8 cellular contexts compared by ENCODE assay signal in the genomic region with DNA sequence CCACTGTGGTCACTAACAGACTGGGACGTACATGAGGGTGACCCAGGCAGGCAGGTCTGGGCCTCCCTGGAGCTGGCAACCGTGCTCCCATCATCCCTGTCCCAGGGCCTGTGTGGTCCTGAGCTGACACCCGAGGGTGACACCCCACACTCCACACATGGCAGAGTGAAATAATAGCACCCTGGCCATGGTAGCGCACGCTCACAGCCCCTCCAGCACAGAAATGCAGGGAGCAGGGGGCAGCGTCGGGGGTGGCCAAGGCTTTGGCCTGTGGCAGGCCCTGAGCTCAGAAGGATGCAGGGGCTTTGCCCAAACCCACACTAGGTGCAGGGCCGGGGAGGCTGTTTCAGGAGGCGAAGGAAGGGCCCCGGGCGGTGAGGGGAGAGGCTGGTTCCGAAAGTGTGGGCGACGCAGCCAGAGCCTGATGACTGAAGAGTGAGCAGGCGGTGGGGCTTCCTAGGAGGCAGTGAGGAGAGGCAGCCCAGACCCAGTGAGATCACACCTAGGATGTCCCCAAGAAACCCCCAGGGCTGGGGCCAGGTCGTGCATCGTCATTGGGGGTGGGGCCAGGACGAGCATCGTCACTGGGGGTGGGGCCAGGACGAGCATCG.
DNase-seq lines count a peak whose midpoint lies in the region; ATAC-seq lines count a peak whose summit lies in the region.

No MANE protein-coding gene starts in this region.

- DNase-seq in NCI-H1436 (lab: John Stamatoyannopoulos, UW) (peak; percentile 50), NCI-H1436 treated with DMSO at 0.1 percent for 48 hours (lab: John Stamatoyannopoulos, UW) (no peak), T-helper 1 cell (peak; percentile 65 to 89 (median 85)), amygdala (lab: John Stamatoyannopoulos, UW) (peak in 41 of 56 donors; percentile 7 to 82 (median 42))
- peak; percentile 89 for DNase-seq in stimulated activated CD4-positive, alpha-beta T cell treated with anti-CD3 and anti-CD28 coated beads, Interleukin-15, amount 100 ng/mL, for 24 hours

- H3K27me3 ChIP-seq in iPS-15b (ENCODE audit: control insufficient read depth, insufficient read depth, low read length) = peaks cover 25% of the 10 kb centered on the region

- H3K9me3 ChIP-seq in iPS-15b (ENCODE audit: control insufficient read depth, insufficient read depth, low read length) = no peaks in the 10 kb centered on the region

- H3K36me3 ChIP-seq in iPS-15b (ENCODE audit: control insufficient read depth, insufficient read depth, low read length) = no peaks in the 10 kb centered on the region

- peak overlapping the region; percentile 54 for H3K9ac ChIP-seq in iPS-15b (ENCODE audit: low read depth, low read length)

- H3K4me3 ChIP-seq in iPS-15b (ENCODE audit: low read depth, low read length) = peak overlapping the region; percentile 43

- peaks cover 6% of the 10 kb centered on the region for H3K4me1 ChIP-seq in iPS-15b (ENCODE audit: control insufficient read depth, insufficient read depth, low read length)

- peak; percentile 45 for ATAC-seq in HG03108 (IDR thresholded peaks at IDR 0.05; ENCODE audit: unreplicated experiment)
- no peak for ATAC-seq in HG03135 (IDR thresholded peaks at IDR 0.05; ENCODE audit: unreplicated experiment)
